Comparison of ENCODE assay signal across 22 cellular contexts in genomic region chr20:50096237-50096636, GRCh38. TPM values are rescaled to one million over a fixed set of nuclear protein-coding genes. Genes with fewer than 3 reads are reported as not detected.
DNase-seq lines count a peak whose midpoint lies in the region; ATAC-seq, FAIRE-seq and TF ChIP-seq lines count a peak whose summit lies in the region.
"Had no signal": no experiment of that assay in that cellular context is flagged by ENCODE, and none has a peak within 500 bp of the region (broad histone marks: within the 10 kb centered on the region; RNA-seq: fewer than 3 reads in every experiment).

No MANE protein-coding gene starts in this region.

- H4K20me1 ChIP-seq in HepG2 (ENCODE audit: insufficient read depth, low read length) = peaks cover 35% of the 10 kb centered on the region

- H3K4me3 ChIP-seq in HepG2 (replicated peaks in 1 of 3; ENCODE audit: insufficient read depth in 1 of 3, low read depth in 2 of 3, low read length in 3 of 3) (no peak overlapping the region), right lobe of liver (no peak overlapping the region), esophagus squamous epithelium (no peak overlapping the region), psoas muscle (no peak overlapping the region), HAP-1 (no peak overlapping the region)
- H3K4me3 ChIP-seq: BLaER1 treated with 17β-estradiol and CSF1 and Interleukin-3, amounts not matched to agents 10 nM and 100 nM; GM23248; K562 had no signal

- H3K79me2 ChIP-seq in HepG2 (ENCODE audit: insufficient read depth, low read length) = peaks cover 73% of the 10 kb centered on the region

- no peak overlapping the region for H3K4me2 ChIP-seq in HepG2 (ENCODE audit: low read depth, low read length)
- H3K4me2 ChIP-seq: BLaER1 treated with 17β-estradiol and CSF1 and Interleukin-3, amounts not matched to agents 10 nM and 100 nM had no signal

- no peak overlapping the region for H2AFZ ChIP-seq in HepG2 (ENCODE audit: low read length)
- H2AFZ ChIP-seq: GM23248 had no signal

- ATAC-seq in HepG2 = no peak
- no peak for ATAC-seq in right lobe of liver
- no peak for ATAC-seq in psoas muscle
- ATAC-seq: CD8-positive, alpha-beta T cell; K562 had no signal

- H3K4me1 ChIP-seq in HepG2 (ENCODE audit: insufficient read depth, low read length) (peaks cover 6% of the 10 kb centered on the region), right lobe of liver (peaks cover 0 to 12% (median 5%) of the 10 kb centered on the region in 4 donors), esophagus squamous epithelium (peaks cover 21 to 81% (median 32%) of the 10 kb centered on the region in 3 donors), psoas muscle (peaks cover 63% of the 10 kb centered on the region), HAP-1 (peaks cover 19% of the 10 kb centered on the region)

- POLR2A ChIA-PET in HepG2 (lab: Yijun Ruan, JAX) = interaction anchor here (0.8 to 1.0 kb wide), 2 partner anchors 19 to 21 kb away, joined by 3 read pairs; no protein-coding TSS in a partner anchor

- in situ Hi-C loops in HepG2 (cut with HindIII; ENCODE audit: extremely low pct_ligation_motif_present, low pct_unique_long_range_greater_than_20kb) (no loop called here), HAP-1 (cut with MboI; ENCODE audit: low sequenced_read_pairs) (no loop called here)

- TF ChIP-seq POLR2A in HepG2 (IDR thresholded peaks at IDR 0.05; ENCODE audit: insufficient read depth in 1 of 2, low read depth in 2 of 2, low read length in 2 of 2) = no peak
- TF ChIP-seq POLR2A in right lobe of liver (IDR thresholded peaks at IDR 0.05) = no peak
- TF ChIP-seq POLR2A in esophagus squamous epithelium (IDR thresholded peaks at IDR 0.05) = no peak

- TF ChIP-seq RAD21 in HepG2 (CRISPR knock-in tag; IDR thresholded peaks at IDR 0.05) = no peak

- H3K27me3 ChIP-seq in HepG2 (ENCODE audit: control insufficient read depth in 1 of 2, insufficient read depth in 2 of 2, low read length in 2 of 2) = no peaks in the 10 kb centered on the region
- H3K27me3 ChIP-seq in right lobe of liver = no peaks in the 10 kb centered on the region
- H3K27me3 ChIP-seq in esophagus squamous epithelium = no peaks in the 10 kb centered on the region
- H3K27me3 ChIP-seq in psoas muscle (ENCODE audit: insufficient read depth in 3 of 3, low read length in 2 of 3) = no peaks in the 10 kb centered on the region
- no peaks in the 10 kb centered on the region for H3K27me3 ChIP-seq in HAP-1 (ENCODE audit: low read depth)
- H3K27me3 ChIP-seq: BLaER1 treated with 17β-estradiol and CSF1 and Interleukin-3, amounts not matched to agents 10 nM and 100 nM had no signal

- BruUV-seq in HepG2 (replicated peaks; lab: Mats Ljungman, UMichigan) = TSS peak; percentile 22

- CTCF ChIA-PET in HepG2 (lab: Yijun Ruan, JAX; ENCODE audit: low intra/inter-chr PET ratio, low total read pairs) = no interaction called here

- H3K9me3 ChIP-seq in HepG2 (ENCODE audit: low read length) (no peaks in the 10 kb centered on the region), right lobe of liver (no peaks in the 10 kb centered on the region), esophagus squamous epithelium (no peaks in the 10 kb centered on the region), psoas muscle (no peaks in the 10 kb centered on the region), HAP-1 (no peaks in the 10 kb centered on the region)
- H3K9me3 ChIP-seq: BLaER1 treated with 17β-estradiol and CSF1 and Interleukin-3, amounts not matched to agents 10 nM and 100 nM had no signal

- no peak for DNase-seq in HepG2 (ENCODE audit: low spot score)
- no peak for DNase-seq in right lobe of liver
- DNase-seq in esophagus squamous epithelium (lab: John Stamatoyannopoulos, UW) = no peak
- DNase-seq in psoas muscle = no peak
- no peak for DNase-seq in SHP77 (lab: John Stamatoyannopoulos, UW)
- no peak for DNase-seq in HAP-1 (ENCODE audit: low spot score in 2 of 2)
- DNase-seq in stimulated activated CD4-positive, alpha-beta T cell treated with anti-CD3 and anti-CD28 coated beads, Interleukin-1b, Interleukin-23, amount 100 ng/mL, for 48 hours = no peak
- DNase-seq: Calu3; CD8-positive, alpha-beta T cell; GF-D8; GM23248; HCEC 1CT; NCI-H1092 treated with DMSO at 0.1 percent for 48 hours; NCI-H2081; NCI-H2171 treated with DMSO at 0.1 percent for 48 hours; NCI-H446; NCI-H69; NK-92 treated with Interleukin-12 subunit alpha and Interleukin-12 subunit beta, amount 100 ng/mL, for 24 hours; SHP77 treated with DMSO at 0.1 percent for 48 hours had no signal

- intact Hi-C loops in HepG2 (cut with micrococcal nuclease; ENCODE audit: unreplicated experiment) (no loop called here), right lobe of liver (cut with DNase I) (no loop called here), esophagus squamous epithelium (cut with DNase I) (no loop called here), psoas muscle (cut with DNase I) (no loop called here)

- H3K9ac ChIP-seq in HepG2 (ENCODE audit: insufficient read depth, low read depth, low read length) = no peak overlapping the region
- H3K9ac ChIP-seq: BLaER1 treated with 17β-estradiol and CSF1 and Interleukin-3, amounts not matched to agents 10 nM and 100 nM; GM23248 had no signal

- FAIRE-seq in HepG2 (lab: Jason Lieb, UNC) = no peak
- FAIRE-seq: GM19239, K562 had no signal

- TF ChIP-seq CTCF in HepG2 (CRISPR knock-in tag; IDR thresholded peaks at IDR 0.05) (no peak), right lobe of liver (IDR thresholded peaks at IDR 0.05) (no peak), esophagus squamous epithelium (IDR thresholded peaks at IDR 0.05) (no peak), psoas muscle (IDR thresholded peaks at IDR 0.05) (no peak)

- TF ChIP-seq EP300 in HepG2 (IDR thresholded peaks at IDR 0.05; ENCODE audit: low read depth in 2 of 2, low read length in 2 of 2) = no peak
- no peak for TF ChIP-seq EP300 in HepG2 (CRISPR knock-in tag; IDR thresholded peaks at IDR 0.05; ENCODE audit: borderline replicate concordance)

- no peak overlapping the region for H3K27ac ChIP-seq in HepG2 (ENCODE audit: extremely low read length, insufficient read depth, low read length)
- H3K27ac ChIP-seq in right lobe of liver = no peak overlapping the region
- peak overlapping the region; percentile 28 to 67 (median 47) for H3K27ac ChIP-seq in esophagus squamous epithelium
- peak overlapping the region; percentile 34 for H3K27ac ChIP-seq in psoas muscle
- H3K27ac ChIP-seq: BLaER1 treated with 17β-estradiol and CSF1 and Interleukin-3, amounts not matched to agents 10 nM and 100 nM; GM23248 had no signal

- 95% methylated on average over 3 of the region's 3 CpGs for WGBS in HepG2 (ENCODE audit: low lambda C conversion rate)
- WGBS in right lobe of liver (ENCODE audit: insufficient coverage, low coverage, low lambda C conversion rate, missing lambda C conversion rate) = 96% methylated on average over 2 of the region's 3 CpGs
- 70 to 77% methylated on average over 3 of the region's 3 CpGs for WGBS in esophagus squamous epithelium, 2 donors
- 56 to 72% (median 60%) methylated on average over 3 of the region's 3 CpGs for WGBS in psoas muscle, 3 donors

- peaks cover 35 to 72% of the 10 kb centered on the region in 2 experiments for H3K36me3 ChIP-seq in HepG2 (replicated peaks in 1 of 2; ENCODE audit: control insufficient read depth in 1 of 2, insufficient read depth in 2 of 2, low read length in 2 of 2)
- peaks cover 6 to 26% (median 9%) of the 10 kb centered on the region in 4 donors for H3K36me3 ChIP-seq in right lobe of liver
- peaks cover 0 to 49% (median 6%) of the 10 kb centered on the region in 3 donors for H3K36me3 ChIP-seq in esophagus squamous epithelium
- H3K36me3 ChIP-seq in psoas muscle (ENCODE audit: insufficient read depth in 1 of 2, low read depth in 1 of 2) = peaks cover 3 to 34% of the 10 kb centered on the region in 2 donors
- peaks cover 40% of the 10 kb centered on the region for H3K36me3 ChIP-seq in HAP-1 (replicated peaks)

RNA-seq across cellular contexts. Expression of gene UBE2V1, which starts 16.7 kb away (rescaled TPM):
- total RNA-seq in HepG2 (2016; rRNA removed; fragmentation: Illumina TruSeq; extraction: Trizol) = 81.3 and 85.1 TPM in 2 replicates
- total RNA-seq in HepG2 (2016; cell fraction: cytosol; rRNA removed; fragmentation: Illumina TruSeq; extraction: Trizol; ENCODE audit: low read depth) = 39.8 and 41.0 TPM in 2 replicates
- 75.7 and 82.4 TPM in 2 replicates for total RNA-seq in HepG2 (2016; cell fraction: insoluble cytoplasmic fraction; rRNA removed; fragmentation: Illumina TruSeq; extraction: Trizol)
- 77.9 and 85.1 TPM in 2 replicates for total RNA-seq in HepG2 (2016; cell fraction: membrane; rRNA removed; fragmentation: Illumina TruSeq; extraction: Trizol)
- total RNA-seq in HepG2 (2016; cell fraction: nucleus; rRNA removed; fragmentation: Illumina TruSeq; extraction: Trizol) = 90.9 and 96.1 TPM in 2 replicates
- 102 and 132 TPM in 2 replicates for polyA plus RNA-seq in HepG2 (2011; rRNA removed)
- polyA plus RNA-seq in HepG2 (2011; cell fraction: cytosol; rRNA removed) = 86.6 and 115 TPM in 2 replicates
- polyA plus RNA-seq in HepG2 (2011; cell fraction: nucleus; rRNA removed) = 112 and 127 TPM in 2 replicates
- 131 and 175 TPM in 2 replicates for polyA plus RNA-seq in HepG2 (2012)
- polyA plus RNA-seq in HepG2 (2016; cell fraction: cytosol; fragmentation: Illumina TruSeq; extraction: Trizol; ENCODE audit: low read depth) = 88.5 and 88.7 TPM in 2 replicates
- polyA plus RNA-seq in HepG2 (2016; cell fraction: insoluble cytoplasmic fraction; fragmentation: Illumina TruSeq; extraction: Trizol; ENCODE audit: low read depth) = 203 and 260 TPM in 2 replicates
- polyA plus RNA-seq in HepG2 (2016; cell fraction: membrane; fragmentation: Illumina TruSeq; extraction: Trizol; ENCODE audit: low read depth) = 179 and 185 TPM in 2 replicates
- 152 and 171 TPM in 2 replicates for polyA plus RNA-seq in HepG2 (2016; cell fraction: nucleus; fragmentation: Illumina TruSeq; extraction: Trizol; ENCODE audit: insufficient read depth, low read depth)
- polyA minus RNA-seq in HepG2 (2011; rRNA and poly(A)+ RNA removed; ENCODE audit: low replicate concordance) = 54.3 and 62.1 TPM in 2 replicates
- polyA minus RNA-seq in HepG2 (2011; cell fraction: cytosol; rRNA and poly(A)+ RNA removed) = 50.5 and 51.3 TPM in 2 replicates
- polyA minus RNA-seq in HepG2 (2011; cell fraction: nucleus; rRNA and poly(A)+ RNA removed) = 273 and 299 TPM in 2 replicates
- total RNA-seq in right lobe of liver = 10 to 100 TPM; 38.2 to 49.4 (median 44.3) TPM
- 10 to 100 TPM; 44.4 to 80.7 (median 63.4) TPM for total RNA-seq in esophagus squamous epithelium
- total RNA-seq in psoas muscle = 10 to 100 TPM; 45.2 to 78.1 (median 57.5) TPM
- polyA plus RNA-seq in psoas muscle = 100 to 1,000 TPM in 2 of 3 donors, 10 to 100 TPM in 1; 57.1 to 165 (median 103) TPM

RNA-seq across cellular contexts. Expression of gene PEDS1, which starts 57.3 kb away (rescaled TPM):
- total RNA-seq in HepG2 (2016; rRNA removed; fragmentation: Illumina TruSeq; extraction: Trizol) = 21.4 and 30.5 TPM in 2 replicates
- total RNA-seq in HepG2 (2016; cell fraction: cytosol; rRNA removed; fragmentation: Illumina TruSeq; extraction: Trizol; ENCODE audit: low read depth) = 17.9 and 19.8 TPM in 2 replicates
- total RNA-seq in HepG2 (2016; cell fraction: insoluble cytoplasmic fraction; rRNA removed; fragmentation: Illumina TruSeq; extraction: Trizol) = 16.4 and 29.4 TPM in 2 replicates
- total RNA-seq in HepG2 (2016; cell fraction: membrane; rRNA removed; fragmentation: Illumina TruSeq; extraction: Trizol) = 40.2 and 46.0 TPM in 2 replicates
- 19.8 and 24.1 TPM in 2 replicates for total RNA-seq in HepG2 (2016; cell fraction: nucleus; rRNA removed; fragmentation: Illumina TruSeq; extraction: Trizol)
- polyA plus RNA-seq in HepG2 (2011; rRNA removed) = 93.9 and 105 TPM in 2 replicates
- polyA plus RNA-seq in HepG2 (2011; cell fraction: cytosol; rRNA removed) = 58.6 and 81.5 TPM in 2 replicates
- 45.3 and 46.9 TPM in 2 replicates for polyA plus RNA-seq in HepG2 (2011; cell fraction: nucleus; rRNA removed)
- polyA plus RNA-seq in HepG2 (2012) = 29.0 and 44.1 TPM in 2 replicates
- 31.6 and 35.7 TPM in 2 replicates for polyA plus RNA-seq in HepG2 (2016; cell fraction: cytosol; fragmentation: Illumina TruSeq; extraction: Trizol; ENCODE audit: low read depth)
- polyA plus RNA-seq in HepG2 (2016; cell fraction: insoluble cytoplasmic fraction; fragmentation: Illumina TruSeq; extraction: Trizol; ENCODE audit: low read depth) = 33.1 and 37.1 TPM in 2 replicates
- polyA plus RNA-seq in HepG2 (2016; cell fraction: membrane; fragmentation: Illumina TruSeq; extraction: Trizol; ENCODE audit: low read depth) = 65.7 and 67.3 TPM in 2 replicates
- polyA plus RNA-seq in HepG2 (2016; cell fraction: nucleus; fragmentation: Illumina TruSeq; extraction: Trizol; ENCODE audit: insufficient read depth, low read depth) = 60.4 and 64.9 TPM in 2 replicates
- polyA minus RNA-seq in HepG2 (2011; rRNA and poly(A)+ RNA removed; ENCODE audit: low replicate concordance) = 171 and 190 TPM in 2 replicates
- polyA minus RNA-seq in HepG2 (2011; cell fraction: cytosol; rRNA and poly(A)+ RNA removed) = 44.9 and 49.0 TPM in 2 replicates
- 12.5 and 14.5 TPM in 2 replicates for polyA minus RNA-seq in HepG2 (2011; cell fraction: nucleus; rRNA and poly(A)+ RNA removed)
- 10 to 100 TPM in 5 of 6 experiments, 1 to 10 TPM in 1; 6.9 to 25.3 (median 13.7) TPM for total RNA-seq in right lobe of liver
- 10 to 100 TPM; 32.8 to 54.0 (median 46.7) TPM for total RNA-seq in esophagus squamous epithelium
- total RNA-seq in psoas muscle = 10 to 100 TPM; 17.5 to 59.2 (median 35.0) TPM
- polyA plus RNA-seq in psoas muscle = 10 to 100 TPM; 23.8 to 55.1 (median 49.2) TPM

Comparison
In these comparisons a context has a peak if more than half of its experiments do, and no peak if none do; other contexts are left out.
1. H3K27ac ChIP-seq: peak in esophagus squamous epithelium (4 of 4) and psoas muscle (single experiment); none in HepG2 (single experiment) and right lobe of liver (0 of 3).